Comparison of ENCODE assay signal across 10 cellular contexts in genomic region chr17:58248955-58249269, GRCh38. TPM values are rescaled to one million over a fixed set of nuclear protein-coding genes. Genes with fewer than 3 reads are reported as not detected.
DNase-seq lines count a peak whose midpoint lies in the region; ATAC-seq, FAIRE-seq and TF ChIP-seq lines count a peak whose summit lies in the region.
"Had no signal": no experiment of that assay in that cellular context is flagged by ENCODE, and none has a peak within 500 bp of the region (broad histone marks: within the 10 kb centered on the region; RNA-seq: fewer than 3 reads in every experiment).

No MANE protein-coding gene starts in this region.

- H2AFZ ChIP-seq in KMS-11 (ENCODE audit: low read depth), result peak overlapping the region; percentile 100; the same call in 1 of the 2 replicates
- H2AFZ ChIP-seq in osteoblast (ENCODE audit: low read length), result peak overlapping the region; percentile 93

- H3K79me2 ChIP-seq in KMS-11 (ENCODE audit: insufficient read depth, low read depth), result no peaks in the 10 kb centered on the region
- H3K79me2 ChIP-seq in osteoblast (ENCODE audit: insufficient read depth, low read length), result no peaks in the 10 kb centered on the region

- H3K4me1 ChIP-seq in KMS-11 (ENCODE audit: low read depth, poor library complexity, severe bottlenecking) (peaks cover 8% of the 10 kb centered on the region), osteoblast (ENCODE audit: insufficient read depth, low read length) (no peaks in the 10 kb centered on the region)
- H3K4me1 ChIP-seq in effector memory CD4-positive, alpha-beta T cell (ENCODE audit: control insufficient read depth, insufficient read depth, low read length, poor library complexity, severe bottlenecking), result peaks cover 11% of the 10 kb centered on the region

- peak overlapping the region; percentile 71; the same call in 1 of the 2 replicates for H3K4me2 ChIP-seq in KMS-11
- peak overlapping the region; percentile 92 for H3K4me2 ChIP-seq in osteoblast (ENCODE audit: insufficient read depth, low read length)

- H4K20me1 ChIP-seq in KMS-11 (ENCODE audit: insufficient read depth) (no peaks in the 10 kb centered on the region), osteoblast (ENCODE audit: insufficient read depth, low read length) (no peaks in the 10 kb centered on the region)

- H3K27me3 ChIP-seq in KMS-11 (ENCODE audit: insufficient read depth, low read depth), result peaks cover 8% of the 10 kb centered on the region; the same call in 1 of the 2 replicates
- peaks cover 5% of the 10 kb centered on the region for H3K27me3 ChIP-seq in effector memory CD4-positive, alpha-beta T cell (replicated peaks; ENCODE audit: control insufficient read depth, insufficient read depth, low read length, poor library complexity, severe bottlenecking)
- H3K27me3 ChIP-seq in osteoblast (ENCODE audit: insufficient read depth, low read length), result peaks cover 30% of the 10 kb centered on the region

- TF ChIP-seq CTCF in C4-2B (conservative IDR thresholded peaks at IDR 0.05) (no peak), KMS-11 (conservative IDR thresholded peaks at IDR 0.05; ENCODE audit: low read depth, low read length) (no peak), osteoblast (IDR thresholded peaks at IDR 0.05; ENCODE audit: extremely low read depth, low read depth, low read length) (no peak)

- H3K27ac ChIP-seq in C4-2B (peak overlapping the region; percentile 59), KMS-11 (no peak overlapping the region), osteoblast (ENCODE audit: low read depth, low read length) (no peak overlapping the region)
- no peak overlapping the region for H3K27ac ChIP-seq in effector memory CD4-positive, alpha-beta T cell (ENCODE audit: insufficient read depth, low read length, poor library complexity, severe bottlenecking)

- no peak for ATAC-seq in HG03135 (IDR thresholded peaks at IDR 0.05; ENCODE audit: unreplicated experiment)

- DNase-seq in effector memory CD4-positive, alpha-beta T cell, result no peak
- no peak for DNase-seq in osteoblast (ENCODE audit: insufficient read length, low spot score, missing footprints)
- no peak for DNase-seq in RCC 7860 (ENCODE audit: low spot score)
- no peak for DNase-seq in NCI-H345 treated with DMSO at 0.1 percent for 48 hours (lab: John Stamatoyannopoulos, UW; ENCODE audit: unreplicated experiment)
- DNase-seq in AG08396 (ENCODE audit: low spot score), result no peak
- DNase-seq: T1000 had no signal

- no peak overlapping the region for H3K9ac ChIP-seq in KMS-11

- no peak overlapping the region for H3K4me3 ChIP-seq in KMS-11 (IDR thresholded peaks at IDR 0.05; ENCODE audit: insufficient read depth, low read depth, low read length)
- H3K4me3 ChIP-seq in effector memory CD4-positive, alpha-beta T cell (ENCODE audit: insufficient read depth, low read depth, low read length, poor library complexity, severe bottlenecking), result peak overlapping the region; percentile 79
- H3K4me3 ChIP-seq in osteoblast (ENCODE audit: insufficient read depth, low read length), result peak overlapping the region; percentile 68

- no peaks in the 10 kb centered on the region for H3K9me3 ChIP-seq in effector memory CD4-positive, alpha-beta T cell (ENCODE audit: control insufficient read depth, low read length)
- H3K9me3 ChIP-seq in osteoblast (ENCODE audit: low read depth, low read length), result no peaks in the 10 kb centered on the region

- H3K36me3 ChIP-seq in KMS-11 (ENCODE audit: insufficient read depth) (no peaks in the 10 kb centered on the region), osteoblast (ENCODE audit: insufficient read depth, low read length) (no peaks in the 10 kb centered on the region)
- no peaks in the 10 kb centered on the region for H3K36me3 ChIP-seq in effector memory CD4-positive, alpha-beta T cell (ENCODE audit: control insufficient read depth, insufficient read depth, low read length)

- no peak for FAIRE-seq in RCC 7860 (lab: Jason Lieb, UNC)

RNA-seq across cellular contexts. Expression of gene LPO, which starts 10.5 kb away (rescaled TPM):
- under 0.01 TPM in 1 of 2 replicates, not detected in the other for total RNA-seq in osteoblast

RNA-seq across cellular contexts. Expression of gene MKS1, which starts 29.9 kb away (rescaled TPM):
- 9.7 and 11.2 TPM in 2 replicates for total RNA-seq in osteoblast

RNA-seq across cellular contexts. Expression of gene MPO, which starts 31.8 kb away (rescaled TPM):
- under 0.01 TPM in 1 of 2 replicates, not detected in the other for total RNA-seq in osteoblast

RNA-seq across cellular contexts. Expression of gene EPX, which starts 56.4 kb away (rescaled TPM):
- total RNA-seq in osteoblast, result not detected in 2 replicates
- total RNA-seq: omental fat pad had no signal
